16 cellular contexts compared by ENCODE assay signal in genomic region chr12:79367016-79367575, GRCh38.
"Had no signal": no experiment of that assay in that cellular context is flagged by ENCODE, and none has a peak within 500 bp of the region (broad histone marks: within the 10 kb centered on the region; RNA-seq: fewer than 3 reads in every experiment).

No MANE protein-coding gene starts in this region.

- H3K9me3 Mint-ChIP-seq: activated CD4-positive, alpha-beta T cell treated with anti-CD3 and anti-CD28 coated beads, Interleukin-2, amount 10 ng/mL, durations not matched to agents 24 days and 14 days had no signal

- ATAC-seq: activated naive CD4-positive, alpha-beta T cell treated with anti-CD3 and anti-CD28 coated beads, Interleukin-2, amount 50 U/mL, for 72 hours; activated T-cell treated with anti-CD3 and anti-CD28 coated beads, Interleukin-2, amount 50 U/mL, for 72 hours; psoas muscle had no signal

- H3K4me3 Mint-ChIP-seq: activated CD4-positive, alpha-beta T cell treated with anti-CD3 and anti-CD28 coated beads, Interleukin-2, amount 10 ng/mL, durations not matched to agents 24 days and 14 days; activated T-cell treated with anti-CD3 and anti-CD28 coated beads, Interleukin-2, amount 50 U/mL, for 72 hours; immature natural killer cell had no signal

- H3K4me1 ChIP-seq: psoas muscle, testis had no signal

- DNase-seq: activated CD4-positive, alpha-beta T cell treated with anti-CD3 and anti-CD28 coated beads, Interleukin-2, amount 10 ng/mL, durations not matched to agents 24 days and 14 days; activated CD4-positive, CD25-positive, alpha-beta regulatory T cell; activated CD8-positive, alpha-beta memory T cell treated with anti-CD3 and anti-CD28 coated beads, Interleukin-2, amount 50 U/mL, for 48 hours; activated gamma-delta T cell; activated T-cell treated with anti-CD3 and anti-CD28 coated beads, Interleukin-2, amount 50 U/mL, for 72 hours; foreskin melanocyte; head of caudate nucleus; immature natural killer cell; psoas muscle; sigmoid colon; stimulated activated CD4-positive, alpha-beta T cell treated with anti-CD3 and anti-CD28 coated beads, Interleukin-1b, Interleukin-23, amount 100 ng/mL, for 48 hours; stomach; testis had no signal

- FAIRE-seq: colon, endothelial cell of umbilical vein had no signal

- H3K36me3 Mint-ChIP-seq: activated naive CD4-positive, alpha-beta T cell treated with anti-CD3 and anti-CD28 coated beads, Interleukin-2, amount 50 U/mL, for 72 hours; immature natural killer cell had no signal

- H3K27ac ChIP-seq: psoas muscle, stomach, testis had no signal

- H3K27ac Mint-ChIP-seq: activated CD4-positive, alpha-beta T cell treated with anti-CD3 and anti-CD28 coated beads, Interleukin-2, amount 10 ng/mL, durations not matched to agents 24 days and 14 days; activated naive CD4-positive, alpha-beta T cell treated with anti-CD3 and anti-CD28 coated beads, Interleukin-2, amount 50 U/mL, for 72 hours; activated T-cell treated with anti-CD3 and anti-CD28 coated beads, Interleukin-2, amount 50 U/mL, for 72 hours; immature natural killer cell had no signal

- H3K9me3 ChIP-seq: psoas muscle, sigmoid colon, stomach, testis had no signal

- H3K36me3 ChIP-seq: sigmoid colon, stomach had no signal

- H3K27me3 Mint-ChIP-seq: activated CD4-positive, alpha-beta T cell treated with anti-CD3 and anti-CD28 coated beads, Interleukin-2, amount 10 ng/mL, durations not matched to agents 24 days and 14 days had no signal

- H3K4me1 Mint-ChIP-seq: activated CD4-positive, alpha-beta T cell treated with anti-CD3 and anti-CD28 coated beads, Interleukin-2, amount 10 ng/mL, durations not matched to agents 24 days and 14 days; immature natural killer cell had no signal

- H3K27me3 ChIP-seq: sigmoid colon, stomach, testis had no signal

- H3K4me3 ChIP-seq: psoas muscle, sigmoid colon, stomach, testis had no signal
